1 cellular context compared by ENCODE assay signal in the genomic region with DNA sequence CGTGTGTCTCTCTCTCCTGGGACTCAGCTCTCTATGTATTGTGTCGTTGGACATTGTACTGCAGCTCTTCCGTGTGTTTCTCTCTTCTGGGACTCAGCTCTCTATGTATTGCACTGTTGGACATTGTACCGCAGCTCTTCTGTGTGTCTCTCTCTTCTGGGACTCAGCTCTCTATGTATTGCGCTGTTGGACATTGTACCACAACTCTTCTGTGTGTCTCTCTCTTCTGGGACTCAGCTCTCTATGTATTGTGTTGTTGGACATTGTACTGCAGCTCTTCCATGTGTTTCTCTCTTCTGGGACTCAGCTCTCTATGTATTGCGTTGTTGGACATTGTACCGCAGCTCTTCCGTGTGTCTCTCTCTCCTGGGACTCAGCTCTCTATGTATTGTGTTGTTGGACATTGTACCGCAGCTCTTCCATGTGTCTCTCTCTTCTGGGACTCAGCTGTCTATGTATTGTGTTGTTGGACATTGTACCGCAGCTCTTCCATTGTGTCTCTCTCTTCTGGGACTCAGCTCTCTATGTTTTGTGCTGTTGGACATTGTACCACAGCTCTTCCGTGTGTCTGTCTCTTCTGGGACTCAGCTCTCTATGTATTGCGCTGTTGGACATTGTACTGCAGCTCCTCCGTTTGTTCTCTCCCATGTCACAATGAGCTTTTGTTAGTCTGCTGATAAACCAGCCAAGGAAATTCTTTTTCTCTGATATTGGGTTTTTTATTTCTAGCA.
TF ChIP-seq lines count a peak whose summit lies in the region.

No MANE protein-coding gene starts in this region.

TF ChIP-seq in HepG2, 621 proteins besides CTCF, POLR2A, EP300 and RAD21 (continued from another document and continues in another):
- TF ChIP-seq, protein P1, sequence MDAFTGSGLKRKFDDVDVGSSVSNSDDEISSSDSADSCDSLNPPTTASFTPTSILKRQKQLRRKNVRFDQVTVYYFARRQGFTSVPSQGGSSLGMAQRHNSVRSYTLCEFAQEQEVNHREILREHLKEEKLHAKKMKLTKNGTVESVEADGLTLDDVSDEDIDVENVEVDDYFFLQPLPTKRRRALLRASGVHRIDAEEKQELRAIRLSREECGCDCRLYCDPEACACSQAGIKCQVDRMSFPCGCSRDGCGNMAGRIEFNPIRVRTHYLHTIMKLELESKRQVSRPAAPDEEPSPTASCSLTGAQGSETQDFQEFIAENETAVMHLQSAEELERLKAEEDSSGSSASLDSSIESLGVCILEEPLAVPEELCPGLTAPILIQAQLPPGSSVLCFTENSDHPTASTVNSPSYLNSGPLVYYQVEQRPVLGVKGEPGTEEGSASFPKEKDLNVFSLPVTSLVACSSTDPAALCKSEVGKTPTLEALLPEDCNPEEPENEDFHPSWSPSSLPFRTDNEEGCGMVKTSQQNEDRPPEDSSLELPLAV (CRISPR knock-in tag; conservative IDR thresholded peaks at IDR 0.05; ENCODE audit: low read depth): no peak
- TF ChIP-seq CHD2 (IDR thresholded peaks at IDR 0.05; ENCODE audit: low read depth, low read length): no peak; the same call in 1 of the 2 replicates
- no peak for TF ChIP-seq ZNF224 (CRISPR knock-in tag; IDR thresholded peaks at IDR 0.05)
- TF ChIP-seq, protein P2, sequence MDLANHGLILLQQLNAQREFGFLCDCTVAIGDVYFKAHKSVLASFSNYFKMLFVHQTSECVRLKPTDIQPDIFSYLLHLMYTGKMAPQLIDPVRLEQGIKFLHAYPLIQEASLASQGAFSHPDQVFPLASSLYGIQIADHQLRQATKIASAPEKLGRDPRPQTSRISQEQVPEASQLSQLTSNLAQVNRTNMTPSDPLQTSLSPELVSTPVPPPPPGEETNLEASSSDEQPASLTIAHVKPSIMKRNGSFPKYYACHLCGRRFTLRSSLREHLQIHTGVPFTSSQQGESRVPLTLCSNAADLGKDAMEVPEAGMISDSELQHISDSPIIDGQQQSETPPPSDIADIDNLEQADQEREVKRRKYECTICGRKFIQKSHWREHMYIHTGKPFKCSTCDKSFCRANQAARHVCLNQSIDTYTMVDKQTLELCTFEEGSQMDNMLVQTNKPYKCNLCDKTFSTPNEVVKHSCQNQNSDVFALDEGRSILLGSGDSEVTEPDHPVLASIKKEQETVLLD (CRISPR knock-in tag; IDR thresholded peaks at IDR 0.05; ENCODE audit: low read depth): no peak
- TF ChIP-seq, protein P3, sequence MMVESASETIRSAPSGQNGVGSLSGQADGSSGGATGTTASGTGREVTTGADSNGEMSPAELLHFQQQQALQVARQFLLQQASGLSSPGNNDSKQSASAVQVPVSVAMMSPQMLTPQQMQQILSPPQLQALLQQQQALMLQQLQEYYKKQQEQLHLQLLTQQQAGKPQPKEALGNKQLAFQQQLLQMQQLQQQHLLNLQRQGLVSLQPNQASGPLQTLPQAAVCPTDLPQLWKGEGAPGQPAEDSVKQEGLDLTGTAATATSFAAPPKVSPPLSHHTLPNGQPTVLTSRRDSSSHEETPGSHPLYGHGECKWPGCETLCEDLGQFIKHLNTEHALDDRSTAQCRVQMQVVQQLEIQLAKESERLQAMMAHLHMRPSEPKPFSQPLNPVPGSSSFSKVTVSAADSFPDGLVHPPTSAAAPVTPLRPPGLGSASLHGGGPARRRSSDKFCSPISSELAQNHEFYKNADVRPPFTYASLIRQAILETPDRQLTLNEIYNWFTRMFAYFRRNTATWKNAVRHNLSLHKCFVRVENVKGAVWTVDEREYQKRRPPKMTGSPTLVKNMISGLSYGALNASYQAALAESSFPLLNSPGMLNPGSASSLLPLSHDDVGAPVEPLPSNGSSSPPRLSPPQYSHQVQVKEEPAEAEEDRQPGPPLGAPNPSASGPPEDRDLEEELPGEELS (CRISPR knock-in tag; IDR thresholded peaks at IDR 0.05): no peak; the same call in 1 of the 2 replicates
- no peak for TF ChIP-seq ZNF253 (CRISPR knock-in tag; IDR thresholded peaks at IDR 0.05; ENCODE audit: borderline replicate concordance)
- TF ChIP-seq, protein P4, sequence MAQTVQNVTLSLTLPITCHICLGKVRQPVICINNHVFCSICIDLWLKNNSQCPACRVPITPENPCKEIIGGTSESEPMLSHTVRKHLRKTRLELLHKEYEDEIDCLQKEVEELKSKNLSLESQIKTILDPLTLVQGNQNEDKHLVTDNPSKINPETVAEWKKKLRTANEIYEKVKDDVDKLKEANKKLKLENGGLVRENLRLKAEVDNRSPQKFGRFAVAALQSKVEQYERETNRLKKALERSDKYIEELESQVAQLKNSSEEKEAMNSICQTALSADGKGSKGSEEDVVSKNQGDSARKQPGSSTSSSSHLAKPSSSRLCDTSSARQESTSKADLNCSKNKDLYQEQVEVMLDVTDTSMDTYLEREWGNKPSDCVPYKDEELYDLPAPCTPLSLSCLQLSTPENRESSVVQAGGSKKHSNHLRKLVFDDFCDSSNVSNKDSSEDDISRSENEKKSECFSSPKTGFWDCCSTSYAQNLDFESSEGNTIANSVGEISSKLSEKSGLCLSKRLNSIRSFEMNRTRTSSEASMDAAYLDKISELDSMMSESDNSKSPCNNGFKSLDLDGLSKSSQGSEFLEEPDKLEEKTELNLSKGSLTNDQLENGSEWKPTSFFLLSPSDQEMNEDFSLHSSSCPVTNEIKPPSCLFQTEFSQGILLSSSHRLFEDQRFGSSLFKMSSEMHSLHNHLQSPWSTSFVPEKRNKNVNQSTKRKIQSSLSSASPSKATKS (CRISPR knock-in tag; IDR thresholded peaks at IDR 0.05): no peak
- 0 out of 2 replicates have a peak, but pooled peaks have one; percentile 26 for TF ChIP-seq RAD51 (IDR thresholded peaks at IDR 0.05; ENCODE audit: borderline replicate concordance)
- TF ChIP-seq, protein P5, sequence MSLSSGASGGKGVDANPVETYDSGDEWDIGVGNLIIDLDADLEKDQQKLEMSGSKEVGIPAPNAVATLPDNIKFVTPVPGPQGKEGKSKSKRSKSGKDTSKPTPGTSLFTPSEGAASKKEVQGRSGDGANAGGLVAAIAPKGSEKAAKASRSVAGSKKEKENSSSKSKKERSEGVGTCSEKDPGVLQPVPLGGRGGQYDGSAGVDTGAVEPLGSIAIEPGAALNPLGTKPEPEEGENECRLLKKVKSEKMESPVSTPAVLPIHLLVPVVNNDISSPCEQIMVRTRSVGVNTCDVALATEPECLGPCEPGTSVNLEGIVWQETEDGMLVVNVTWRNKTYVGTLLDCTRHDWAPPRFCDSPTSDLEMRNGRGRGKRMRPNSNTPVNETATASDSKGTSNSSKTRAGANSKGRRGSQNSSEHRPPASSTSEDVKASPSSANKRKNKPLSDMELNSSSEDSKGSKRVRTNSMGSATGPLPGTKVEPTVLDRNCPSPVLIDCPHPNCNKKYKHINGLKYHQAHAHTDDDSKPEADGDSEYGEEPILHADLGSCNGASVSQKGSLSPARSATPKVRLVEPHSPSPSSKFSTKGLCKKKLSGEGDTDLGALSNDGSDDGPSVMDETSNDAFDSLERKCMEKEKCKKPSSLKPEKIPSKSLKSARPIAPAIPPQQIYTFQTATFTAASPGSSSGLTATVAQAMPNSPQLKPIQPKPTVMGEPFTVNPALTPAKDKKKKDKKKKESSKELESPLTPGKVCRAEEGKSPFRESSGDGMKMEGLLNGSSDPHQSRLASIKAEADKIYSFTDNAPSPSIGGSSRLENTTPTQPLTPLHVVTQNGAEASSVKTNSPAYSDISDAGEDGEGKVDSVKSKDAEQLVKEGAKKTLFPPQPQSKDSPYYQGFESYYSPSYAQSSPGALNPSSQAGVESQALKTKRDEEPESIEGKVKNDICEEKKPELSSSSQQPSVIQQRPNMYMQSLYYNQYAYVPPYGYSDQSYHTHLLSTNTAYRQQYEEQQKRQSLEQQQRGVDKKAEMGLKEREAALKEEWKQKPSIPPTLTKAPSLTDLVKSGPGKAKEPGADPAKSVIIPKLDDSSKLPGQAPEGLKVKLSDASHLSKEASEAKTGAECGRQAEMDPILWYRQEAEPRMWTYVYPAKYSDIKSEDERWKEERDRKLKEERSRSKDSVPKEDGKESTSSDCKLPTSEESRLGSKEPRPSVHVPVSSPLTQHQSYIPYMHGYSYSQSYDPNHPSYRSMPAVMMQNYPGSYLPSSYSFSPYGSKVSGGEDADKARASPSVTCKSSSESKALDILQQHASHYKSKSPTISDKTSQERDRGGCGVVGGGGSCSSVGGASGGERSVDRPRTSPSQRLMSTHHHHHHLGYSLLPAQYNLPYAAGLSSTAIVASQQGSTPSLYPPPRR (CRISPR knock-in tag; IDR thresholded peaks at IDR 0.05; ENCODE audit: borderline replicate concordance): no peak
- TF ChIP-seq ZNF530 (CRISPR knock-in tag; IDR thresholded peaks at IDR 0.05; ENCODE audit: low read depth): no peak
- TF ChIP-seq, protein P6, sequence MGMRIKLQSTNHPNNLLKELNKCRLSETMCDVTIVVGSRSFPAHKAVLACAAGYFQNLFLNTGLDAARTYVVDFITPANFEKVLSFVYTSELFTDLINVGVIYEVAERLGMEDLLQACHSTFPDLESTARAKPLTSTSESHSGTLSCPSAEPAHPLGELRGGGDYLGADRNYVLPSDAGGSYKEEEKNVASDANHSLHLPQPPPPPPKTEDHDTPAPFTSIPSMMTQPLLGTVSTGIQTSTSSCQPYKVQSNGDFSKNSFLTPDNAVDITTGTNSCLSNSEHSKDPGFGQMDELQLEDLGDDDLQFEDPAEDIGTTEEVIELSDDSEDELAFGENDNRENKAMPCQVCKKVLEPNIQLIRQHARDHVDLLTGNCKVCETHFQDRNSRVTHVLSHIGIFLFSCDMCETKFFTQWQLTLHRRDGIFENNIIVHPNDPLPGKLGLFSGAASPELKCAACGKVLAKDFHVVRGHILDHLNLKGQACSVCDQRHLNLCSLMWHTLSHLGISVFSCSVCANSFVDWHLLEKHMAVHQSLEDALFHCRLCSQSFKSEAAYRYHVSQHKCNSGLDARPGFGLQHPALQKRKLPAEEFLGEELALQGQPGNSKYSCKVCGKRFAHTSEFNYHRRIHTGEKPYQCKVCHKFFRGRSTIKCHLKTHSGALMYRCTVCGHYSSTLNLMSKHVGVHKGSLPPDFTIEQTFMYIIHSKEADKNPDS (CRISPR knock-in tag; IDR thresholded peaks at IDR 0.05): no peak
- TF ChIP-seq KAT7 (CRISPR knock-in tag; IDR thresholded peaks at IDR 0.05; ENCODE audit: borderline replicate concordance): 0 out of 2 replicates have a peak, but pooled peaks have one; percentile 60
- TF ChIP-seq ZSCAN25 (CRISPR knock-in tag; IDR thresholded peaks at IDR 0.05): peak; percentile 38; the same call in 1 of the 2 replicates
- no peak for TF ChIP-seq MAFG (CRISPR knock-in tag; IDR thresholded peaks at IDR 0.05)
- TF ChIP-seq, protein P7, sequence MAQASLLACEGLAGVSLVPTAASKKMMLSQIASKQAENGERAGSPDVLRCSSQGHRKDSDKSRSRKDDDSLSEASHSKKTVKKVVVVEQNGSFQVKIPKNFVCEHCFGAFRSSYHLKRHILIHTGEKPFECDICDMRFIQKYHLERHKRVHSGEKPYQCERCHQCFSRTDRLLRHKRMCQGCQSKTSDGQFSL (CRISPR knock-in tag; IDR thresholded peaks at IDR 0.05): no peak
- no peak for TF ChIP-seq TCF12 (IDR thresholded peaks at IDR 0.05)
- no peak for TF ChIP-seq TCF12 (CRISPR knock-in tag; IDR thresholded peaks at IDR 0.05)
- no peak; the same call in 1 of the 2 replicates for TF ChIP-seq ZNF878 (CRISPR knock-in tag; IDR thresholded peaks at IDR 0.05)
- no peak for TF ChIP-seq SIN3A (IDR thresholded peaks at IDR 0.05; ENCODE audit: borderline replicate concordance, low read depth, low read length)
- TF ChIP-seq, protein P8, sequence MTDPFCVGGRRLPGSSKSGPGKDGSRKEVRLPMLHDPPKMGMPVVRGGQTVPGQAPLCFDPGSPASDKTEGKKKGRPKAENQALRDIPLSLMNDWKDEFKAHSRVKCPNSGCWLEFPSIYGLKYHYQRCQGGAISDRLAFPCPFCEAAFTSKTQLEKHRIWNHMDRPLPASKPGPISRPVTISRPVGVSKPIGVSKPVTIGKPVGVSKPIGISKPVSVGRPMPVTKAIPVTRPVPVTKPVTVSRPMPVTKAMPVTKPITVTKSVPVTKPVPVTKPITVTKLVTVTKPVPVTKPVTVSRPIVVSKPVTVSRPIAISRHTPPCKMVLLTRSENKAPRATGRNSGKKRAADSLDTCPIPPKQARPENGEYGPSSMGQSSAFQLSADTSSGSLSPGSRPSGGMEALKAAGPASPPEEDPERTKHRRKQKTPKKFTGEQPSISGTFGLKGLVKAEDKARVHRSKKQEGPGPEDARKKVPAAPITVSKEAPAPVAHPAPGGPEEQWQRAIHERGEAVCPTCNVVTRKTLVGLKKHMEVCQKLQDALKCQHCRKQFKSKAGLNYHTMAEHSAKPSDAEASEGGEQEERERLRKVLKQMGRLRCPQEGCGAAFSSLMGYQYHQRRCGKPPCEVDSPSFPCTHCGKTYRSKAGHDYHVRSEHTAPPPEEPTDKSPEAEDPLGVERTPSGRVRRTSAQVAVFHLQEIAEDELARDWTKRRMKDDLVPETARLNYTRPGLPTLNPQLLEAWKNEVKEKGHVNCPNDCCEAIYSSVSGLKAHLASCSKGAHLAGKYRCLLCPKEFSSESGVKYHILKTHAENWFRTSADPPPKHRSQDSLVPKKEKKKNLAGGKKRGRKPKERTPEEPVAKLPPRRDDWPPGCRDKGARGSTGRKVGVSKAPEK (CRISPR knock-in tag; IDR thresholded peaks at IDR 0.05; ENCODE audit: borderline replicate concordance): no peak
- TF ChIP-seq KLF12 (CRISPR knock-in tag; IDR thresholded peaks at IDR 0.05; ENCODE audit: borderline replicate concordance): no peak
- TF ChIP-seq FLYWCH1 (CRISPR knock-in tag; IDR thresholded peaks at IDR 0.05): no peak
- no peak for TF ChIP-seq PHB2 (IDR thresholded peaks at IDR 0.05; ENCODE audit: partially characterized antibody)
- TF ChIP-seq, protein P9, sequence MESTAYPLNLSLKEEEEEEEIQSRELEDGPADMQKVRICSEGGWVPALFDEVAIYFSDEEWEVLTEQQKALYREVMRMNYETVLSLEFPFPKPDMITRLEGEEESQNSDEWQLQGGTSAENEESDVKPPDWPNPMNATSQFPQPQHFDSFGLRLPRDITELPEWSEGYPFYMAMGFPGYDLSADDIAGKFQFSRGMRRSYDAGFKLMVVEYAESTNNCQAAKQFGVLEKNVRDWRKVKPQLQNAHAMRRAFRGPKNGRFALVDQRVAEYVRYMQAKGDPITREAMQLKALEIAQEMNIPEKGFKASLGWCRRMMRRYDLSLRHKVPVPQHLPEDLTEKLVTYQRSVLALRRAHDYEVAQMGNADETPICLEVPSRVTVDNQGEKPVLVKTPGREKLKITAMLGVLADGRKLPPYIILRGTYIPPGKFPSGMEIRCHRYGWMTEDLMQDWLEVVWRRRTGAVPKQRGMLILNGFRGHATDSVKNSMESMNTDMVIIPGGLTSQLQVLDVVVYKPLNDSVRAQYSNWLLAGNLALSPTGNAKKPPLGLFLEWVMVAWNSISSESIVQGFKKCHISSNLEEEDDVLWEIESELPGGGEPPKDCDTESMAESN (CRISPR knock-in tag; conservative IDR thresholded peaks at IDR 0.05): no peak
- TF ChIP-seq, protein P10, sequence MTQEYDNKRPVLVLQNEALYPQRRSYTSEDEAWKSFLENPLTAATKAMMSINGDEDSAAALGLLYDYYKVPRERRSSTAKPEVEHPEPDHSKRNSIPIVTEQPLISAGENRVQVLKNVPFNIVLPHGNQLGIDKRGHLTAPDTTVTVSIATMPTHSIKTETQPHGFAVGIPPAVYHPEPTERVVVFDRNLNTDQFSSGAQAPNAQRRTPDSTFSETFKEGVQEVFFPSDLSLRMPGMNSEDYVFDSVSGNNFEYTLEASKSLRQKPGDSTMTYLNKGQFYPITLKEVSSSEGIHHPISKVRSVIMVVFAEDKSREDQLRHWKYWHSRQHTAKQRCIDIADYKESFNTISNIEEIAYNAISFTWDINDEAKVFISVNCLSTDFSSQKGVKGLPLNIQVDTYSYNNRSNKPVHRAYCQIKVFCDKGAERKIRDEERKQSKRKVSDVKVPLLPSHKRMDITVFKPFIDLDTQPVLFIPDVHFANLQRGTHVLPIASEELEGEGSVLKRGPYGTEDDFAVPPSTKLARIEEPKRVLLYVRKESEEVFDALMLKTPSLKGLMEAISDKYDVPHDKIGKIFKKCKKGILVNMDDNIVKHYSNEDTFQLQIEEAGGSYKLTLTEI (CRISPR knock-in tag; conservative IDR thresholded peaks at IDR 0.05): no peak
- TF ChIP-seq ONECUT2 (CRISPR knock-in tag; IDR thresholded peaks at IDR 0.05): no peak
- TF ChIP-seq MTA1 (CRISPR knock-in tag; IDR thresholded peaks at IDR 0.05; ENCODE audit: borderline replicate concordance): no peak; the same call in 1 of the 2 replicates
